In the genomic region with DNA sequence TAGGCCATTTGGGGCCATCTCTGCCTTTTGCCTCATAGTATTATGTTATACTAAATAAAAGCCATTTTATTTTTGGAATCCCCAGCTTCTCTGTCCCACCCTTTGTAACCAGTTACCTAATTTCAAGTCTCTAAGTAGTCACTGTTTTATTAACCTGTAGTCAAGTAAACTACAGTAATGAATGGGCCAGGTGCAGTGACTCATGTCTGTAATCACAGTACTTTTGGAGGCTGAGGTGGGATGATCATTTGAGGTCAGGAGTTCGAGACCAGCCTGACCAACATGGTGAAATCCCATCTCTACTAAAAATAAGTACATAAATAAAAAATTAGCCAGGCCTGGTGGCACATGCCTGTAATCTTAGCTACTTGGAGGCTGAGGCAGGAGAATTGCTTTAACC, we compare ENCODE assay signal across 23 cellular contexts.
DNase-seq lines count a peak whose midpoint lies in the region; ATAC-seq, FAIRE-seq and TF ChIP-seq lines count a peak whose summit lies in the region.
"Had no signal": no experiment of that assay in that cellular context is flagged by ENCODE, and none has a peak within 500 bp of the region (broad histone marks: within the 10 kb centered on the region; RNA-seq: fewer than 3 reads in every experiment).

No MANE protein-coding gene starts in this region.

- no peak overlapping the region for H3K27ac Mint-ChIP-seq in stimulated activated naive B cell treated with anti-CD40 and anti-IgM and Interleukin-4, amounts not matched to agents 10 μg/mL and 1 μg/mL and 100 μg/mL, for 72 hours
- H3K27ac Mint-ChIP-seq: B cell, IgD-negative memory B cell, immature natural killer cell had no signal

- no peaks in the 10 kb centered on the region for H3K36me3 ChIP-seq in mucosa of descending colon (ENCODE audit: low read depth)
- H3K36me3 ChIP-seq: prostate gland had no signal

- H3K4me1 ChIP-seq in mucosa of descending colon (ENCODE audit: low read depth): no peaks in the 10 kb centered on the region
- H3K4me1 ChIP-seq: prostate gland had no signal

- no peak for TF ChIP-seq CTCF in mucosa of descending colon (IDR thresholded peaks at IDR 0.05)

- H3K36me3 Mint-ChIP-seq in stimulated activated naive B cell treated with anti-CD40 and anti-IgM and Interleukin-4, amounts not matched to agents 10 μg/mL and 1 μg/mL and 100 μg/mL, for 72 hours: peaks cover 5 to 10% of the 10 kb centered on the region in 2 donors

- peaks cover 10% of the 10 kb centered on the region in 2 donors for H3K9me3 Mint-ChIP-seq in stimulated activated naive B cell treated with anti-CD40 and anti-IgM and Interleukin-4, amounts not matched to agents 10 μg/mL and 1 μg/mL and 100 μg/mL, for 72 hours

- H3K27me3 Mint-ChIP-seq in stimulated activated naive B cell treated with anti-CD40 and anti-IgM and Interleukin-4, amounts not matched to agents 10 μg/mL and 1 μg/mL and 100 μg/mL, for 72 hours: no peaks in the 10 kb centered on the region
- H3K27me3 Mint-ChIP-seq: B cell had no signal

- H3K4me1 Mint-ChIP-seq in stimulated activated naive B cell treated with anti-CD40 and anti-IgM and Interleukin-4, amounts not matched to agents 10 μg/mL and 1 μg/mL and 100 μg/mL, for 72 hours: peaks cover under 1 to 3% of the 10 kb centered on the region in 2 donors
- H3K4me1 Mint-ChIP-seq: immature natural killer cell had no signal

- peak; percentile 30 for DNase-seq in activated CD4-positive, alpha-beta T cell treated with anti-CD3 and anti-CD28 coated beads for 48 hours
- no peak for DNase-seq in activated CD4-positive, alpha-beta T cell treated with anti-CD3 and anti-CD28 coated beads, Interleukin-2, amount 50 U/mL, for 4 hours
- peak; percentile 13 for DNase-seq in RCC 7860 (ENCODE audit: low spot score)
- DNase-seq in mucosa of descending colon: no peak
- DNase-seq in midbrain (lab: John Stamatoyannopoulos, UW): no peak
- no peak for DNase-seq in NK-92 treated with Interleukin-12 subunit alpha and Interleukin-12 subunit beta, amount 100 ng/mL, for 24 hours (lab: John Stamatoyannopoulos, UW)
- no peak for DNase-seq in stimulated activated naive B cell treated with anti-CD40 and anti-IgM and Interleukin-4, amounts not matched to agents 10 μg/mL and 1 μg/mL and 100 μg/mL, for 72 hours
- DNase-seq: activated effector memory CD4-positive, alpha-beta T cell treated with anti-CD3 and anti-CD28 coated beads, Interleukin-2, amount 50 U/mL, for 16 hours; aorta; central memory CD4-positive, alpha-beta T cell; dorsolateral prefrontal cortex; immature natural killer cell; MM.1S; NCI-H1694; NCI-H748 treated with DMSO at 0.1 percent for 48 hours; SHP77; SW 1271 had no signal

- no peak overlapping the region for H3K4me3 ChIP-seq in mucosa of descending colon
- H3K4me3 ChIP-seq: dorsolateral prefrontal cortex, prostate gland had no signal

- intact Hi-C loops in mucosa of descending colon (cut with DNase I, micrococcal nuclease): no loop called here

- no peak for FAIRE-seq in RCC 7860 (lab: Jason Lieb, UNC)
- FAIRE-seq: A204.1, TTC549 had no signal

- H3K9me3 ChIP-seq in mucosa of descending colon: peaks cover 12% of the 10 kb centered on the region
- H3K9me3 ChIP-seq: prostate gland had no signal

- H3K4me3 Mint-ChIP-seq in stimulated activated naive B cell treated with anti-CD40 and anti-IgM and Interleukin-4, amounts not matched to agents 10 μg/mL and 1 μg/mL and 100 μg/mL, for 72 hours: no peak overlapping the region
- H3K4me3 Mint-ChIP-seq: B cell, IgD-negative memory B cell, immature natural killer cell had no signal

- ATAC-seq in GM18868 (IDR thresholded peaks at IDR 0.05; ENCODE audit: unreplicated experiment): peak; percentile 76
- ATAC-seq in mucosa of descending colon: peak; percentile 23
- ATAC-seq in stimulated activated naive B cell treated with anti-CD40 and anti-IgM and Interleukin-4, amounts not matched to agents 10 μg/mL and 1 μg/mL and 100 μg/mL, for 72 hours (replicated peaks): no peak

Comparison
In these comparisons a context has a peak if more than half of its experiments do, and no peak if none do; other contexts are left out.
1. DNase-seq: peak in activated CD4-positive, alpha-beta T cell treated with anti-CD3 and anti-CD28 coated beads for 48 hours (single experiment) and RCC 7860 (single experiment); none in activated CD4-positive, alpha-beta T cell treated with anti-CD3 and anti-CD28 coated beads, Interleukin-2, amount 50 U/mL, for 4 hours (0 of 2), mucosa of descending colon (0 of 3), midbrain (single experiment), NK-92 treated with Interleukin-12 subunit alpha and Interleukin-12 subunit beta, amount 100 ng/mL, for 24 hours (single experiment) and stimulated activated naive B cell treated with anti-CD40 and anti-IgM and Interleukin-4, amounts not matched to agents 10 μg/mL and 1 μg/mL and 100 μg/mL, for 72 hours (single experiment).
2. ATAC-seq: peak in GM18868 (single experiment) and mucosa of descending colon (single experiment); none in stimulated activated naive B cell treated with anti-CD40 and anti-IgM and Interleukin-4, amounts not matched to agents 10 μg/mL and 1 μg/mL and 100 μg/mL, for 72 hours (0 of 2).